Comparison of ENCODE assay signal across 8 cellular contexts in genomic region chr17:62927083-62927482, GRCh38.
"Had no signal": no experiment of that assay in that cellular context is flagged by ENCODE, and none has a peak within 500 bp of the region (broad histone marks: within the 10 kb centered on the region; RNA-seq: fewer than 3 reads in every experiment).

No MANE protein-coding gene starts in this region.

- H3K4me3 Mint-ChIP-seq: IgD-negative memory B cell had no signal

- ATAC-seq: HepG2 had no signal

- FAIRE-seq: HepG2, HTR-8/SVneo had no signal

- DNase-seq: IMR-90, KBM-7, KG1 had no signal

- H3K36me3 Mint-ChIP-seq: IgD-negative memory B cell had no signal

- H3K27ac Mint-ChIP-seq: IgD-negative memory B cell had no signal

- H3K4me2 ChIP-seq: KMS-11 had no signal

- H3K9me3 Mint-ChIP-seq: IgD-negative memory B cell had no signal

- H3K27ac ChIP-seq: HL-60, KMS-11 had no signal

- H3K9ac ChIP-seq: KMS-11 had no signal
